In genomic region chr1:219732814-219733491, GRCh38 we compare ENCODE assay signal across 22 cellular contexts.
"Had no signal": no experiment of that assay in that cellular context is flagged by ENCODE, and none has a peak within 500 bp of the region (broad histone marks: within the 10 kb centered on the region; RNA-seq: fewer than 3 reads in every experiment).

No MANE protein-coding gene starts in this region.

- H3K27me3 ChIP-seq: body of pancreas, esophagus squamous epithelium, neutrophil, right lobe of liver, stomach, upper lobe of right lung had no signal

- H3K4me1 ChIP-seq: body of pancreas, esophagus squamous epithelium, parathyroid adenoma, right lobe of liver, stomach, upper lobe of right lung had no signal

- H3K9me3 ChIP-seq: body of pancreas, esophagus squamous epithelium, neutrophil, right lobe of liver, upper lobe of right lung had no signal

- H3K27ac ChIP-seq: body of pancreas, esophagus squamous epithelium, neutrophil, parathyroid adenoma, right lobe of liver, stomach, upper lobe of right lung had no signal

- DNase-seq: activated CD4-positive, alpha-beta memory T cell treated with anti-CD3 and anti-CD28 coated beads, Interleukin-2, amount 10 ng/mL, durations not matched to agents 7 days and 5 days; activated CD4-positive, alpha-beta T cell treated with anti-CD3 and anti-CD28 coated beads for 48 hours; activated CD4-positive, CD25-positive, alpha-beta regulatory T cell; activated naive CD4-positive, alpha-beta T cell; activated naive CD8-positive, alpha-beta T cell treated with anti-CD3 and anti-CD28 coated beads, Interleukin-2, amount 10 ng/mL, durations not matched to agents 7 days and 5 days; activated T-cell treated with anti-CD3 and anti-CD28 coated beads, Interleukin-2, amount 50 U/mL, for 1 hour; amygdala; body of pancreas; caudate nucleus; effector memory CD8-positive, alpha-beta T cell; esophagus squamous epithelium; right lobe of liver; small intestine; stimulated activated CD4-positive, alpha-beta T cell treated with anti-CD3 and anti-CD28 coated beads, Interleukin-15, amount 100 ng/mL, for 24 hours; stimulated activated CD4-positive, alpha-beta T cell treated with anti-CD3 and anti-CD28 coated beads, Interleukin-2, amount 100 ng/mL, for 48 hours; stomach; upper lobe of right lung had no signal

- H3K36me3 ChIP-seq: esophagus squamous epithelium, neutrophil, right lobe of liver, stomach, upper lobe of right lung had no signal

- H3K4me3 ChIP-seq: body of pancreas, esophagus squamous epithelium, lung, right lobe of liver, stomach, upper lobe of right lung had no signal

- ATAC-seq: activated T-helper 17 cell treated with anti-CD3 and anti-CD28 coated beads, Interleukin-2, amount 50 U/mL, for 72 hours; body of pancreas; effector memory CD8-positive, alpha-beta T cell; natural killer cell treated with Interleukin-12 subunit alpha and Interleukin-12 subunit beta and Interleukin-15 and Interleukin-18, amount 100 ng/mL, for 72 hours; right lobe of liver; upper lobe of right lung had no signal
